ENCODE assay signal across 2 cellular contexts in the genomic region with DNA sequence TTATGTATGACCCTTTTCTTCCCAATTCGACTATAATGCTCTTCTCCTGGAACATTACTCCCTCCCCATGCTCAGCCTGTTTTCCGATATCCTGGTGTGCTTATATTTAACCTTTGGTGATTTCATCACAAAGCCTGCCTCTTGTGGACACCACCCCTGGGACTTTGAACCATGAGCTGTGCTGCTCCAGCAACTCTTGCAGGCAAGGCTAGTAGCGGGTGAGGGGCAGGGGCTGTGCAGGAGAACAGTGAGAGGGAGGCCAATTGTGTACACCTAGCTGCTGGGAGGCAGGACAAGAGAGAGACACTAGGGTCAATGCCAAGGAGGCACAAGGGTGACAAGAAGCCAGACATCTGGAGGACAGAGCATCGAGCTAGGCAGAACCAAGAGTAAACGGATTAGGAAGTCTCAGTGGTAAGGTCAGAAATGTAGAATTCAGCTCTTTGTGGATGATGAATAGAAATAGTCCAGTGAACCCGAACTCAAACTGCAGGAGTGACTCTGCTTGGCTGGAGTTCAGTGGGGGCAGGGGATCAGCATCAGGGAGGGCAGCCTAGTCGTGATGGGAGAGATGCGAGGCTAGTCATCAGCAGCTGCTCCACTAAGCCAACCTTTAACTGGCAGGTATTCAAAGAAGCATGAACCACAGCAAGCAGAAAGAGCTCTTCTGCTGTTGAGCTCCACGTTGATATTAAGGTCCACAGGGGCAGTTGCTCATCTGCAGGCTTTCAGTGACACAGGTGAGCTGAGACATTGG.
TF ChIP-seq lines count a peak whose summit lies in the region.

No MANE protein-coding gene starts in this region.

TF ChIP-seq in WTC11, 78 proteins besides CTCF, POLR2A, EP300 and RAD21:
- TF ChIP-seq, protein P1, sequence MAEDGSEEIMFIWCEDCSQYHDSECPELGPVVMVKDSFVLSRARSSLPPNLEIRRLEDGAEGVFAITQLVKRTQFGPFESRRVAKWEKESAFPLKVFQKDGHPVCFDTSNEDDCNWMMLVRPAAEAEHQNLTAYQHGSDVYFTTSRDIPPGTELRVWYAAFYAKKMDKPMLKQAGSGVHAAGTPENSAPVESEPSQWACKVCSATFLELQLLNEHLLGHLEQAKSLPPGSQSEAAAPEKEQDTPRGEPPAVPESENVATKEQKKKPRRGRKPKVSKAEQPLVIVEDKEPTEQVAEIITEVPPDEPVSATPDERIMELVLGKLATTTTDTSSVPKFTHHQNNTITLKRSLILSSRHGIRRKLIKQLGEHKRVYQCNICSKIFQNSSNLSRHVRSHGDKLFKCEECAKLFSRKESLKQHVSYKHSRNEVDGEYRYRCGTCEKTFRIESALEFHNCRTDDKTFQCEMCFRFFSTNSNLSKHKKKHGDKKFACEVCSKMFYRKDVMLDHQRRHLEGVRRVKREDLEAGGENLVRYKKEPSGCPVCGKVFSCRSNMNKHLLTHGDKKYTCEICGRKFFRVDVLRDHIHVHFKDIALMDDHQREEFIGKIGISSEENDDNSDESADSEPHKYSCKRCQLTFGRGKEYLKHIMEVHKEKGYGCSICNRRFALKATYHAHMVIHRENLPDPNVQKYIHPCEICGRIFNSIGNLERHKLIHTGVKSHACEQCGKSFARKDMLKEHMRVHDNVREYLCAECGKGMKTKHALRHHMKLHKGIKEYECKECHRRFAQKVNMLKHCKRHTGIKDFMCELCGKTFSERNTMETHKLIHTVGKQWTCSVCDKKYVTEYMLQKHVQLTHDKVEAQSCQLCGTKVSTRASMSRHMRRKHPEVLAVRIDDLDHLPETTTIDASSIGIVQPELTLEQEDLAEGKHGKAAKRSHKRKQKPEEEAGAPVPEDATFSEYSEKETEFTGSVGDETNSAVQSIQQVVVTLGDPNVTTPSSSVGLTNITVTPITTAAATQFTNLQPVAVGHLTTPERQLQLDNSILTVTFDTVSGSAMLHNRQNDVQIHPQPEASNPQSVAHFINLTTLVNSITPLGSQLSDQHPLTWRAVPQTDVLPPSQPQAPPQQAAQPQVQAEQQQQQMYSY (CRISPR knock-in tag; IDR thresholded peaks at IDR 0.05) = no peak
- TF ChIP-seq GABPB1 (CRISPR knock-in tag; IDR thresholded peaks at IDR 0.05) (peak; percentile 86), ZNF317 (CRISPR knock-in tag; IDR thresholded peaks at IDR 0.05; ENCODE audit: borderline replicate concordance, low read depth) (no peak)
- TF ChIP-seq, protein P2, sequence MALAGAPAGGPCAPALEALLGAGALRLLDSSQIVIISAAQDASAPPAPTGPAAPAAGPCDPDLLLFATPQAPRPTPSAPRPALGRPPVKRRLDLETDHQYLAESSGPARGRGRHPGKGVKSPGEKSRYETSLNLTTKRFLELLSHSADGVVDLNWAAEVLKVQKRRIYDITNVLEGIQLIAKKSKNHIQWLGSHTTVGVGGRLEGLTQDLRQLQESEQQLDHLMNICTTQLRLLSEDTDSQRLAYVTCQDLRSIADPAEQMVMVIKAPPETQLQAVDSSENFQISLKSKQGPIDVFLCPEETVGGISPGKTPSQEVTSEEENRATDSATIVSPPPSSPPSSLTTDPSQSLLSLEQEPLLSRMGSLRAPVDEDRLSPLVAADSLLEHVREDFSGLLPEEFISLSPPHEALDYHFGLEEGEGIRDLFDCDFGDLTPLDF (CRISPR knock-in tag; IDR thresholded peaks at IDR 0.05) = no peak
TF ChIP-seq in WTC11: peak in this region for 1.

TF ChIP-seq in HepG2, 621 proteins besides CTCF, POLR2A, EP300 and RAD21 (continues in another document):
- no peak for TF ChIP-seq RFX5 (IDR thresholded peaks at IDR 0.05; ENCODE audit: low read depth, low read length)
- TF ChIP-seq ATF7 (IDR thresholded peaks at IDR 0.05) = no peak
- TF ChIP-seq ATF7 (CRISPR knock-in tag; IDR thresholded peaks at IDR 0.05) = 0 out of 2 replicates have a peak, but pooled peaks have one; percentile 52
- TF ChIP-seq ZNF792 (CRISPR knock-in tag; IDR thresholded peaks at IDR 0.05) = peak; percentile 83; the same call in 1 of the 2 replicates
- TF ChIP-seq POGZ (CRISPR knock-in tag; IDR thresholded peaks at IDR 0.05) = peak; percentile 93
- TF ChIP-seq, protein P3, sequence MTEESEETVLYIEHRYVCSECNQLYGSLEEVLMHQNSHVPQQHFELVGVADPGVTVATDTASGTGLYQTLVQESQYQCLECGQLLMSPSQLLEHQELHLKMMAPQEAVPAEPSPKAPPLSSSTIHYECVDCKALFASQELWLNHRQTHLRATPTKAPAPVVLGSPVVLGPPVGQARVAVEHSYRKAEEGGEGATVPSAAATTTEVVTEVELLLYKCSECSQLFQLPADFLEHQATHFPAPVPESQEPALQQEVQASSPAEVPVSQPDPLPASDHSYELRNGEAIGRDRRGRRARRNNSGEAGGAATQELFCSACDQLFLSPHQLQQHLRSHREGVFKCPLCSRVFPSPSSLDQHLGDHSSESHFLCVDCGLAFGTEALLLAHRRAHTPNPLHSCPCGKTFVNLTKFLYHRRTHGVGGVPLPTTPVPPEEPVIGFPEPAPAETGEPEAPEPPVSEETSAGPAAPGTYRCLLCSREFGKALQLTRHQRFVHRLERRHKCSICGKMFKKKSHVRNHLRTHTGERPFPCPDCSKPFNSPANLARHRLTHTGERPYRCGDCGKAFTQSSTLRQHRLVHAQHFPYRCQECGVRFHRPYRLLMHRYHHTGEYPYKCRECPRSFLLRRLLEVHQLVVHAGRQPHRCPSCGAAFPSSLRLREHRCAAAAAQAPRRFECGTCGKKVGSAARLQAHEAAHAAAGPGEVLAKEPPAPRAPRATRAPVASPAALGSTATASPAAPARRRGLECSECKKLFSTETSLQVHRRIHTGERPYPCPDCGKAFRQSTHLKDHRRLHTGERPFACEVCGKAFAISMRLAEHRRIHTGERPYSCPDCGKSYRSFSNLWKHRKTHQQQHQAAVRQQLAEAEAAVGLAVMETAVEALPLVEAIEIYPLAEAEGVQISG (CRISPR knock-in tag; IDR thresholded peaks at IDR 0.05) = peak; percentile 71
- TF ChIP-seq ELF3 (CRISPR knock-in tag; IDR thresholded peaks at IDR 0.05) = peak; percentile 79
- TF ChIP-seq, protein P4, sequence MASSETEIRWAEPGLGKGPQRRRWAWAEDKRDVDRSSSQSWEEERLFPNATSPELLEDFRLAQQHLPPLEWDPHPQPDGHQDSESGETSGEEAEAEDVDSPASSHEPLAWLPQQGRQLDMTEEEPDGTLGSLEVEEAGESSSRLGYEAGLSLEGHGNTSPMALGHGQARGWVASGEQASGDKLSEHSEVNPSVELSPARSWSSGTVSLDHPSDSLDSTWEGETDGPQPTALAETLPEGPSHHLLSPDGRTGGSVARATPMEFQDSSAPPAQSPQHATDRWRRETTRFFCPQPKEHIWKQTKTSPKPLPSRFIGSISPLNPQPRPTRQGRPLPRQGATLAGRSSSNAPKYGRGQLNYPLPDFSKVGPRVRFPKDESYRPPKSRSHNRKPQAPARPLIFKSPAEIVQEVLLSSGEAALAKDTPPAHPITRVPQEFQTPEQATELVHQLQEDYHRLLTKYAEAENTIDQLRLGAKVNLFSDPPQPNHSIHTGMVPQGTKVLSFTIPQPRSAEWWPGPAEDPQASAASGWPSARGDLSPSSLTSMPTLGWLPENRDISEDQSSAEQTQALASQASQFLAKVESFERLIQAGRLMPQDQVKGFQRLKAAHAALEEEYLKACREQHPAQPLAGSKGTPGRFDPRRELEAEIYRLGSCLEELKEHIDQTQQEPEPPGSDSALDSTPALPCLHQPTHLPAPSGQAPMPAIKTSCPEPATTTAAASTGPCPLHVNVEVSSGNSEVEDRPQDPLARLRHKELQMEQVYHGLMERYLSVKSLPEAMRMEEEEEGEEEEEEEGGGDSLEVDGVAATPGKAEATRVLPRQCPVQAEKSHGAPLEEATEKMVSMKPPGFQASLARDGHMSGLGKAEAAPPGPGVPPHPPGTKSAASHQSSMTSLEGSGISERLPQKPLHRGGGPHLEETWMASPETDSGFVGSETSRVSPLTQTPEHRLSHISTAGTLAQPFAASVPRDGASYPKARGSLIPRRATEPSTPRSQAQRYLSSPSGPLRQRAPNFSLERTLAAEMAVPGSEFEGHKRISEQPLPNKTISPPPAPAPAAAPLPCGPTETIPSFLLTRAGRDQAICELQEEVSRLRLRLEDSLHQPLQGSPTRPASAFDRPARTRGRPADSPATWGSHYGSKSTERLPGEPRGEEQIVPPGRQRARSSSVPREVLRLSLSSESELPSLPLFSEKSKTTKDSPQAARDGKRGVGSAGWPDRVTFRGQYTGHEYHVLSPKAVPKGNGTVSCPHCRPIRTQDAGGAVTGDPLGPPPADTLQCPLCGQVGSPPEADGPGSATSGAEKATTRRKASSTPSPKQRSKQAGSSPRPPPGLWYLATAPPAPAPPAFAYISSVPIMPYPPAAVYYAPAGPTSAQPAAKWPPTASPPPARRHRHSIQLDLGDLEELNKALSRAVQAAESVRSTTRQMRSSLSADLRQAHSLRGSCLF (CRISPR knock-in tag; IDR thresholded peaks at IDR 0.05; ENCODE audit: borderline replicate concordance) = no peak
- TF ChIP-seq, protein P5, sequence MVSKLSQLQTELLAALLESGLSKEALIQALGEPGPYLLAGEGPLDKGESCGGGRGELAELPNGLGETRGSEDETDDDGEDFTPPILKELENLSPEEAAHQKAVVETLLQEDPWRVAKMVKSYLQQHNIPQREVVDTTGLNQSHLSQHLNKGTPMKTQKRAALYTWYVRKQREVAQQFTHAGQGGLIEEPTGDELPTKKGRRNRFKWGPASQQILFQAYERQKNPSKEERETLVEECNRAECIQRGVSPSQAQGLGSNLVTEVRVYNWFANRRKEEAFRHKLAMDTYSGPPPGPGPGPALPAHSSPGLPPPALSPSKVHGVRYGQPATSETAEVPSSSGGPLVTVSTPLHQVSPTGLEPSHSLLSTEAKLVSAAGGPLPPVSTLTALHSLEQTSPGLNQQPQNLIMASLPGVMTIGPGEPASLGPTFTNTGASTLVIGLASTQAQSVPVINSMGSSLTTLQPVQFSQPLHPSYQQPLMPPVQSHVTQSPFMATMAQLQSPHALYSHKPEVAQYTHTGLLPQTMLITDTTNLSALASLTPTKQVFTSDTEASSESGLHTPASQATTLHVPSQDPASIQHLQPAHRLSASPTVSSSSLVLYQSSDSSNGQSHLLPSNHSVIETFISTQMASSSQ (IDR thresholded peaks at IDR 0.05; ENCODE audit: low read depth) = no peak
- TF ChIP-seq, protein P5 (CRISPR knock-in tag; IDR thresholded peaks at IDR 0.05; ENCODE audit: borderline replicate concordance) = peak; percentile 54; the same call in 1 of the 2 replicates
- no peak for TF ChIP-seq GATA4 (IDR thresholded peaks at IDR 0.05; ENCODE audit: borderline replicate concordance, low read depth)
- 0 out of 2 replicates have a peak, but pooled peaks have one; percentile 32 for TF ChIP-seq ZNF619 (CRISPR knock-in tag; IDR thresholded peaks at IDR 0.05)
- 0 out of 2 replicates have a peak, but pooled peaks have one; percentile 16 for TF ChIP-seq GABPB1 (CRISPR knock-in tag; IDR thresholded peaks at IDR 0.05)
- peak; percentile 46; the same call in 1 of the 2 replicates for TF ChIP-seq KAT8 (CRISPR knock-in tag; IDR thresholded peaks at IDR 0.05)
- peak; percentile 91 for TF ChIP-seq GATAD2A (CRISPR knock-in tag; IDR thresholded peaks at IDR 0.05)
- TF ChIP-seq, protein P6, sequence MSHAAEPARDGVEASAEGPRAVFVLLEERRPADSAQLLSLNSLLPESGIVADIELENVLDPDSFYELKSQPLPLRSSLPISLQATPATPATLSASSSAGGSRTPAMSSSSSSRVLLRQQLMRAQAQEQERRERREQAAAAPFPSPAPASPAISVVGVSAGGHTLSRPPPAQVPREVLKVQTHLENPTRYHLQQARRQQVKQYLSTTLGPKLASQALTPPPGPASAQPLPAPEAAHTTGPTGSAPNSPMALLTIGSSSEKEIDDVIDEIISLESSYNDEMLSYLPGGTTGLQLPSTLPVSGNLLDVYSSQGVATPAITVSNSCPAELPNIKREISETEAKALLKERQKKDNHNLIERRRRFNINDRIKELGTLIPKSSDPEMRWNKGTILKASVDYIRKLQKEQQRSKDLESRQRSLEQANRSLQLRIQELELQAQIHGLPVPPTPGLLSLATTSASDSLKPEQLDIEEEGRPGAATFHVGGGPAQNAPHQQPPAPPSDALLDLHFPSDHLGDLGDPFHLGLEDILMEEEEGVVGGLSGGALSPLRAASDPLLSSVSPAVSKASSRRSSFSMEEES (CRISPR knock-in tag; IDR thresholded peaks at IDR 0.05) = peak; percentile 48; the same call in 1 of the 2 replicates
- TF ChIP-seq, protein P7, sequence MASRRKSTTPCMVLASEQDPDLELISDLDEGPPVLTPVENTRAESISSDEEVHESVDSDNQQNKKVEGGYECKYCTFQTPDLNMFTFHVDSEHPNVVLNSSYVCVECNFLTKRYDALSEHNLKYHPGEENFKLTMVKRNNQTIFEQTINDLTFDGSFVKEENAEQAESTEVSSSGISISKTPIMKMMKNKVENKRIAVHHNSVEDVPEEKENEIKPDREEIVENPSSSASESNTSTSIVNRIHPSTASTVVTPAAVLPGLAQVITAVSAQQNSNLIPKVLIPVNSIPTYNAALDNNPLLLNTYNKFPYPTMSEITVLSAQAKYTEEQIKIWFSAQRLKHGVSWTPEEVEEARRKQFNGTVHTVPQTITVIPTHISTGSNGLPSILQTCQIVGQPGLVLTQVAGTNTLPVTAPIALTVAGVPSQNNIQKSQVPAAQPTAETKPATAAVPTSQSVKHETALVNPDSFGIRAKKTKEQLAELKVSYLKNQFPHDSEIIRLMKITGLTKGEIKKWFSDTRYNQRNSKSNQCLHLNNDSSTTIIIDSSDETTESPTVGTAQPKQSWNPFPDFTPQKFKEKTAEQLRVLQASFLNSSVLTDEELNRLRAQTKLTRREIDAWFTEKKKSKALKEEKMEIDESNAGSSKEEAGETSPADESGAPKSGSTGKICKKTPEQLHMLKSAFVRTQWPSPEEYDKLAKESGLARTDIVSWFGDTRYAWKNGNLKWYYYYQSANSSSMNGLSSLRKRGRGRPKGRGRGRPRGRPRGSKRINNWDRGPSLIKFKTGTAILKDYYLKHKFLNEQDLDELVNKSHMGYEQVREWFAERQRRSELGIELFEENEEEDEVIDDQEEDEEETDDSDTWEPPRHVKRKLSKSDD (CRISPR knock-in tag; IDR thresholded peaks at IDR 0.05; ENCODE audit: low read depth) = peak; percentile 70; the same call in 1 of the 2 replicates
- peak; percentile 30; the same call in 1 of the 2 replicates for TF ChIP-seq SOX13 (IDR thresholded peaks at IDR 0.05)
- TF ChIP-seq SOX13 (CRISPR knock-in tag; conservative IDR thresholded peaks at IDR 0.05 in 1 of 2, IDR thresholded peaks at IDR 0.05 in 1 of 2) = peak in 1 of 2 experiments; percentile 61; a peak in 2 of 4 replicates
- TF ChIP-seq SP5 (CRISPR knock-in tag; IDR thresholded peaks at IDR 0.05; ENCODE audit: borderline replicate concordance, low read depth) = peak; percentile 56; the same call in 1 of the 2 replicates
- TF ChIP-seq MAZ (IDR thresholded peaks at IDR 0.05; ENCODE audit: borderline replicate concordance, low read depth, low read length) = peak; percentile 16; the same call in 1 of the 2 replicates
- no peak for TF ChIP-seq MAZ (CRISPR knock-in tag; IDR thresholded peaks at IDR 0.05; ENCODE audit: low read depth)
- TF ChIP-seq FOXA3 (CRISPR knock-in tag; IDR thresholded peaks at IDR 0.05) = peak; percentile 83
- no peak for TF ChIP-seq ADNP (CRISPR knock-in tag; IDR thresholded peaks at IDR 0.05)
- TF ChIP-seq ZNF616 (CRISPR knock-in tag; IDR thresholded peaks at IDR 0.05; ENCODE audit: low read depth) = no peak
- peak; percentile 90 for TF ChIP-seq CEBPB (IDR thresholded peaks at IDR 0.05; ENCODE audit: borderline replicate concordance, low read depth, low read length)
